Comparison of ENCODE assay signal across 8 cellular contexts in the genomic region with DNA sequence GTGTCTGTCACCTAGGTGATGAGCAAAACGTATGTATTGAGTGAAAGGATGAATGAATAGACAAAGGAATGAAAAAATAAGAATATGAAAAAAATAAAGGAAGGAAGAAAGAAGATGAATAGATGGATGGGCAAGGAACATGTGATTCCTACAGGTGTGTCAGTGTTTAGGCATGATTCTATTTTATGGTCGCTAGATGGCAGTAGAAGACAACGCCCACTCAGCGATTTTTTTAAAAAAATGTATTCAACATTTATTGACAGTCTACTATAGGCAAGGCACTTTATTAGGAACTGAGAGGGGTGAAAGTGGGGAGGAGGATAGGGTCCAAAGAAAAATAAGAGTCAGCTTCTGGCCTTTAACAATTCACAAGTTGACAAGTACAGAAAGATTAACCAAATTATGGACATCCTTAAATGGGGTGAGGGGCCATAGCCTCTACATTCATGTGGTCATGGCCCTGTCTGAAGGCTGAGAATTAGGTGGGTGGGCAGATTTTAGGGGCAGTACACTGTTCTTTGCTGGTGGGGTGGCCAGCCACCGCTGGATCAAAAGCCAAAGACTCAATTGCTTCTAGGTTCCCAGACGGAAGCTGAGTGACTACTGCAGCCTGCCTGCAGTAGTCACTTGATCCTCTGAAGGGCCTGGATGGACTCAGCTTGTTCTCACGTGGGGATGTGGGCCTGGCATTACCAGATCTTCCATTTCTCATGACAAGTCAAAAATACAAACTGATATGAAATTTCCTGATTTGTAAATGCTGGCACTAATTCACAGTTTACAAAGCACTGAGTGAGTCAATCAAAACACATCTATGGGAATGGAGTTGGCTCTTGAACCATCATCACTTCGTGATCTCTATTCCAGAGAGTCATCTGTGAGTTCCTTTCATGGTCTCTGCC.
DNase-seq lines count a peak whose midpoint lies in the region; ATAC-seq, FAIRE-seq and TF ChIP-seq lines count a peak whose summit lies in the region.

No MANE protein-coding gene starts in this region.

- no peak overlapping the region for H3K27ac Mint-ChIP-seq in activated T-helper 1 cell treated with anti-CD3 and anti-CD28 coated beads, Interleukin-12 subunit alpha, Interleukin-12 subunit beta, Interleukin-2, Interleukin-4 antibody, amounts not matched to agents 30 ng/mL and 10 ng/mL and 1 ng/mL, durations not matched to agents 14 hours and 24 hours and 36 hours

- H3K4me2 ChIP-seq in K562 (ENCODE audit: insufficient read depth, low read length), result no peak overlapping the region

- no peak for TF ChIP-seq POLR2A in K562 (conservative IDR thresholded peaks at IDR 0.05)

- no peaks in the 10 kb centered on the region for H3K36me3 Mint-ChIP-seq in activated T-helper 1 cell treated with anti-CD3 and anti-CD28 coated beads, Interleukin-12 subunit alpha, Interleukin-12 subunit beta, Interleukin-2, Interleukin-4 antibody, amounts not matched to agents 30 ng/mL and 10 ng/mL and 1 ng/mL, durations not matched to agents 14 hours and 24 hours and 36 hours (ENCODE audit: low read depth)

- no peak overlapping the region for H3K9ac ChIP-seq in K562 (ENCODE audit: insufficient read depth in 1 of 2, low read depth in 2 of 2, low read length in 2 of 2)

- peak; percentile 53 for DNase-seq in EL
- peak; percentile 43 to 57 for DNase-seq in NCI-H2081 (lab: John Stamatoyannopoulos, UW)
- peak; percentile 36 to 55 (median 52) for DNase-seq in K562 (ENCODE audit: extremely low read depth in 1 of 4, low spot score in 3 of 4)
- peak; percentile 62 to 65 for DNase-seq in lung microvascular endothelial cell (ENCODE audit: low read depth in 2 of 2)
- DNase-seq in activated T-helper 1 cell treated with anti-CD3 and anti-CD28 coated beads, Interleukin-12 subunit alpha, Interleukin-12 subunit beta, Interleukin-2, Interleukin-4 antibody, amounts not matched to agents 30 ng/mL and 10 ng/mL and 1 ng/mL, durations not matched to agents 14 hours and 24 hours and 36 hours (ENCODE audit: low spot score), result no peak

- CTCF ChIA-PET in K562 (lab: Yijun Ruan, JAX; ENCODE audit: low intra/inter-chr PET ratio), result interaction anchor here (0.6 to 5.5 kb wide), 11 partner anchors 12 to 1984 kb away, joined by 3 to 62 read pairs (median 3); a partner anchor contains a TSS

- H2AFZ ChIP-seq in K562 (ENCODE audit: low read depth, low read length), result no peak overlapping the region

- no peaks in the 10 kb centered on the region for H3K9me1 ChIP-seq in K562 (ENCODE audit: control insufficient read depth, insufficient read depth, low read length)

- no peaks in the 10 kb centered on the region for H3K36me3 ChIP-seq in K562 (ENCODE audit: control insufficient read depth, insufficient read depth, low read length)

- H3K9me3 Mint-ChIP-seq in activated T-helper 1 cell treated with anti-CD3 and anti-CD28 coated beads, Interleukin-12 subunit alpha, Interleukin-12 subunit beta, Interleukin-2, Interleukin-4 antibody, amounts not matched to agents 30 ng/mL and 10 ng/mL and 1 ng/mL, durations not matched to agents 14 hours and 24 hours and 36 hours, result no peaks in the 10 kb centered on the region

- no peak for TF ChIP-seq EP300 in K562 (IDR thresholded peaks at IDR 0.05; ENCODE audit: low read length)

- H3K27me3 Mint-ChIP-seq in activated T-helper 1 cell treated with anti-CD3 and anti-CD28 coated beads, Interleukin-12 subunit alpha, Interleukin-12 subunit beta, Interleukin-2, Interleukin-4 antibody, amounts not matched to agents 30 ng/mL and 10 ng/mL and 1 ng/mL, durations not matched to agents 14 hours and 24 hours and 36 hours (ENCODE audit: insufficient read depth), result peaks cover 49% of the 10 kb centered on the region

- H3K27me3 ChIP-seq in K562 (ENCODE audit: control insufficient read depth in 2 of 2, insufficient read depth in 2 of 2, low read length in 2 of 2), result no peaks in the 10 kb centered on the region

- FAIRE-seq in A204.1 (lab: Jason Lieb, UNC), result peak; percentile 86
- FAIRE-seq in K562 (lab: Jason Lieb, UNC), result peak; percentile 75

- no peak overlapping the region for H3K4me3 ChIP-seq in K562

- 7% methylated on average over 8 of the region's 8 CpGs for WGBS in K562 (ENCODE audit: insufficient coverage, low coverage, missing lambda C conversion rate)

- H3K4me3 Mint-ChIP-seq in activated T-helper 1 cell treated with anti-CD3 and anti-CD28 coated beads, Interleukin-12 subunit alpha, Interleukin-12 subunit beta, Interleukin-2, Interleukin-4 antibody, amounts not matched to agents 30 ng/mL and 10 ng/mL and 1 ng/mL, durations not matched to agents 14 hours and 24 hours and 36 hours, result no peak overlapping the region

- peaks cover 27% of the 10 kb centered on the region for H3K4me1 Mint-ChIP-seq in activated T-helper 1 cell treated with anti-CD3 and anti-CD28 coated beads, Interleukin-12 subunit alpha, Interleukin-12 subunit beta, Interleukin-2, Interleukin-4 antibody, amounts not matched to agents 30 ng/mL and 10 ng/mL and 1 ng/mL, durations not matched to agents 14 hours and 24 hours and 36 hours (ENCODE audit: low read depth)

- in situ Hi-C loops in K562 (cut with MboI), result loop anchor here (5.0 to 25.0 kb wide), 3 partner anchors 459 to 1344 kb away; no protein-coding TSS in a partner anchor

- peak; percentile 86 to 93 for TF ChIP-seq RAD21 in K562 (CRISPR knock-in tag; conservative IDR thresholded peaks at IDR 0.05 in 1 of 2, IDR thresholded peaks at IDR 0.05 in 1 of 2)

- ATAC-seq in K562, result peak; percentile 64
- no peak for ATAC-seq in GM21526 (IDR thresholded peaks at IDR 0.05; ENCODE audit: low FRiP score, unreplicated experiment)
- ATAC-seq in GM21528 (IDR thresholded peaks at IDR 0.05; ENCODE audit: low FRiP score, unreplicated experiment), result no peak

- no TSS peak for BruUV-seq in K562 (replicated peaks; lab: Mats Ljungman, UMichigan)

- H3K9me3 ChIP-seq in K562 (replicated peaks; ENCODE audit: control insufficient read depth, insufficient read depth, low read depth, low read length), result no peaks in the 10 kb centered on the region

- TF ChIP-seq CTCF in K562 (IDR thresholded peaks at IDR 0.05 in 2 of 3, conservative IDR thresholded peaks at IDR 0.05 in 1 of 3; ENCODE audit: insufficient read depth in 2 of 3, low read depth in 1 of 3, low read length in 3 of 3), result peak; percentile 60 to 87 (median 67)

- H3K79me2 ChIP-seq in K562 (ENCODE audit: control insufficient read depth, insufficient read depth, low read length), result no peaks in the 10 kb centered on the region

- H3K27ac ChIP-seq in K562 (ENCODE audit: extremely low read depth, low read depth, low read length), result no peak overlapping the region

- POLR2A ChIA-PET in K562 (lab: Yijun Ruan, JAX), result interaction anchor here (1.0 kb wide), 1 partner anchor 15 kb away, joined by 3 read pairs; no protein-coding TSS in a partner anchor

- intact Hi-C loops in K562 (cut with micrococcal nuclease), result loop anchor here (10.0 kb wide), 3 partner anchors 192 to 1512 kb away; no protein-coding TSS in a partner anchor
- intact Hi-C loops in activated T-helper 1 cell treated with anti-CD3 and anti-CD28 coated beads, Interleukin-12 subunit alpha, Interleukin-12 subunit beta, Interleukin-2, Interleukin-4 antibody, amounts not matched to agents 30 ng/mL and 10 ng/mL and 1 ng/mL, durations not matched to agents 14 hours and 24 hours and 36 hours (cut with micrococcal nuclease), result loop anchor here (2.0 to 10.0 kb wide), 5 partner anchors 292 to 1999 kb away; a partner anchor contains a TSS

- H4K20me1 ChIP-seq in K562 (replicated peaks; ENCODE audit: control insufficient read depth, insufficient read depth, low read length), result no peaks in the 10 kb centered on the region

- H3K4me1 ChIP-seq in K562 (replicated peaks in 1 of 2; ENCODE audit: control insufficient read depth in 2 of 2, insufficient read depth in 2 of 2, low read length in 2 of 2), result peaks cover 0 to 7% of the 10 kb centered on the region in 2 experiments; a peak in 2 of 5 replicates

TF ChIP-seq in K562, 482 proteins besides CTCF, POLR2A, EP300 and RAD21 (continues in another document):
- TF ChIP-seq, protein P1, sequence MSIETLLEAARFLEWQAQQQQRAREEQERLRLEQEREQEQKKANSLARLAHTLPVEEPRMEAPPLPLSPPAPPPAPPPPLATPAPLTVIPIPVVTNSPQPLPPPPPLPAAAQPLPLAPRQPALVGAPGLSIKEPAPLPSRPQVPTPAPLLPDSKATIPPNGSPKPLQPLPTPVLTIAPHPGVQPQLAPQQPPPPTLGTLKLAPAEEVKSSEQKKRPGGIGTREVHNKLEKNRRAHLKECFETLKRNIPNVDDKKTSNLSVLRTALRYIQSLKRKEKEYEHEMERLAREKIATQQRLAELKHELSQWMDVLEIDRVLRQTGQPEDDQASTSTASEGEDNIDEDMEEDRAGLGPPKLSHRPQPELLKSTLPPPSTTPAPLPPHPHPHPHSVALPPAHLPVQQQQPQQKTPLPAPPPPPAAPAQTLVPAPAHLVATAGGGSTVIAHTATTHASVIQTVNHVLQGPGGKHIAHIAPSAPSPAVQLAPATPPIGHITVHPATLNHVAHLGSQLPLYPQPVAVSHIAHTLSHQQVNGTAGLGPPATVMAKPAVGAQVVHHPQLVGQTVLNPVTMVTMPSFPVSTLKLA (conservative IDR thresholded peaks at IDR 0.05), result 0 out of 4 replicates have a peak, but pooled peaks of 1 of the 2 experiments have one; percentile 22
- TF ChIP-seq GABPB2 (CRISPR knock-in tag; conservative IDR thresholded peaks at IDR 0.05), result no peak
- no peak for TF ChIP-seq ZNF444 (CRISPR knock-in tag; IDR thresholded peaks at IDR 0.05)
- TF ChIP-seq, protein P2, sequence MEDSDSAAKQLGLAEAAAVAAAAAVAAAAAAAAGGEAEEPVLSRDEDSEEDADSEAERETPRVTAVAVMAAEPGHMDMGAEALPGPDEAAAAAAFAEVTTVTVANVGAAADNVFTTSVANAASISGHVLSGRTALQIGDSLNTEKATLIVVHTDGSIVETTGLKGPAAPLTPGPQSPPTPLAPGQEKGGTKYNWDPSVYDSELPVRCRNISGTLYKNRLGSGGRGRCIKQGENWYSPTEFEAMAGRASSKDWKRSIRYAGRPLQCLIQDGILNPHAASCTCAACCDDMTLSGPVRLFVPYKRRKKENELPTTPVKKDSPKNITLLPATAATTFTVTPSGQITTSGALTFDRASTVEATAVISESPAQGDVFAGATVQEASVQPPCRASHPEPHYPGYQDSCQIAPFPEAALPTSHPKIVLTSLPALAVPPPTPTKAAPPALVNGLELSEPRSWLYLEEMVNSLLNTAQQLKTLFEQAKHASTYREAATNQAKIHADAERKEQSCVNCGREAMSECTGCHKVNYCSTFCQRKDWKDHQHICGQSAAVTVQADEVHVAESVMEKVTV (CRISPR knock-in tag; IDR thresholded peaks at IDR 0.05), result peak; percentile 74
- TF ChIP-seq EGR1 (conservative IDR thresholded peaks at IDR 0.05), result peak; percentile 83
- TF ChIP-seq ZNF316 (IDR thresholded peaks at IDR 0.05), result peak; percentile 98
- no peak for TF ChIP-seq ZNF76 (CRISPR knock-in tag; IDR thresholded peaks at IDR 0.05; ENCODE audit: borderline replicate concordance)
